Comparison of ENCODE assay signal across 1 cellular context in genomic region chr6:56374841-56375369, GRCh38.
TF ChIP-seq lines count a peak whose summit lies in the region.

No MANE protein-coding gene starts in this region.

TF ChIP-seq in GM23338, 12 proteins besides CTCF, POLR2A, EP300 and RAD21 (continued from another document):
- no peak for TF ChIP-seq ZNF462 (CRISPR knock-in tag; IDR thresholded peaks at IDR 0.05)
- no peak for TF ChIP-seq STAT1 (IDR thresholded peaks at IDR 0.05; ENCODE audit: unreplicated experiment)
TF ChIP-seq in GM23338: peak in this region for 0.
